8 cellular contexts compared by ENCODE assay signal in the genomic region with DNA sequence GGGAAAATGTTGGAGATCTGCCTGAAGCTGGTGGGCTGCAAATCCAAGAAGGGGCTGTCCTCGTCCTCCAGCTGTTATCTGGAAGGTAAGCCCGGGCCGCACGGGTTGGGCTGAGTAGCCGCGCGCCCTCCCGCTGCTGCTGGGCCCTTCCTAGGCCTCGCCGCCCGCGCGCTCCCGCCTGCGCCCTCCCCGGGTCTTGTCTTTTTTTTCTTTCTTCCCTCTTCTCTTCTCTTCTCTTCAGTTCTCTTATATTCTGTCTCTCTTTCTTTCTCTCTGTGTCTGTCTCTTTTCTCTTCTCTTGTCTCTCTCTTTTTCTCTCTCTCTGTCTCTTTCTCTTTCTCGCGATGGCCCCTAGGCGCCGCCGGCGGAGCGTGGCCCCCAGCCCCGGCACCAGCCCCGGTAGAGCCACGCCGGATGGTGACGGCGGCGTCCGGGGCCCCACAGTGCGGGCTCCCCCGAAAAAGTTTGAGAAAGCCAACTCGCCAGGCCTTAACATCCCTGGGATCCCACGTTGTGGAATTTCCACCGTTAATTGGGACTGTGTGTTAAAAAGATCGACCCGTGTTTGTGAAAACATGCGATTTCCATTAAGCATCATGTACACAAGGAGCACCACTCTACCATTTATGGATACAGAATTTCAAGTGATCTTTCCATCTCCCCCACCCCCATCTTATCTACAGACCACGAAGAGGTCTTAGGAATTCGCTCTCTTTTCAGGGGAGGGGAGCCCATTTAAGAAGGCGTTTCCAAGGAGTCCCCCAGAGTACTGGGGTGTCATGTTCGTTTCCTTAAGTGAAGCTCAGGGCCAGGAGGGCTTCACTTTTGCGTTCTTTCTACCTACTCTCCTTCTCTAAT. TPM values are rescaled to one million over a fixed set of nuclear protein-coding genes. Genes with fewer than 3 reads are reported as not detected.
DNase-seq lines count a peak whose midpoint lies in the region; ATAC-seq and TF ChIP-seq lines count a peak whose summit lies in the region.

No MANE protein-coding gene starts in this region.

- H3K9me2 ChIP-seq in neural cell (ENCODE audit: insufficient read depth, low read length), result no peaks in the 10 kb centered on the region

- H4K20me1 ChIP-seq in DND-41 (ENCODE audit: insufficient read depth, low read length) (peaks cover 20% of the 10 kb centered on the region; the same call in 1 of the 2 replicates), neural cell (ENCODE audit: insufficient read depth) (no peaks in the 10 kb centered on the region)

- peak overlapping the region; percentile 82 for H3K9ac ChIP-seq in DND-41 (ENCODE audit: low read depth, low read length)
- H3K9ac ChIP-seq in neural cell (ENCODE audit: low read length), result peak overlapping the region; percentile 88

- peaks cover 4% of the 10 kb centered on the region for H3F3A ChIP-seq in neural cell (ENCODE audit: insufficient read depth, low read length, poor library complexity, severe bottlenecking)

- H3K4me1 ChIP-seq in DND-41 (ENCODE audit: insufficient read depth, low read length), result peaks cover 43% of the 10 kb centered on the region
- H3K4me1 ChIP-seq in upper lobe of right lung, result peaks cover 45% of the 10 kb centered on the region

- peak overlapping the region; percentile 79 for H3K4me2 ChIP-seq in DND-41 (ENCODE audit: insufficient read depth, low read length)
- peak overlapping the region; percentile 40 for H3K4me2 ChIP-seq in neural cell (ENCODE audit: low read length)

- TF ChIP-seq RAD21 in neural cell (conservative IDR thresholded peaks at IDR 0.05), result peak; percentile 11

- peak; percentile 64 for ATAC-seq in DND-41 (ENCODE audit: insufficient read depth, low read depth)
- peak; percentile 38 for ATAC-seq in GM21619 (IDR thresholded peaks at IDR 0.05; ENCODE audit: unreplicated experiment)
- peak; percentile 48 for ATAC-seq in upper lobe of right lung

- H2AFZ ChIP-seq in DND-41 (ENCODE audit: low read depth, low read length), result peak overlapping the region; percentile 59
- H2AFZ ChIP-seq in neural cell (ENCODE audit: low read depth, low read length), result peak overlapping the region; percentile 82

- H3K9me3 ChIP-seq in DND-41 (ENCODE audit: insufficient read depth, low read length, severe bottlenecking), result no peaks in the 10 kb centered on the region
- H3K9me3 ChIP-seq in neural cell (ENCODE audit: low read length), result no peaks in the 10 kb centered on the region
- no peaks in the 10 kb centered on the region for H3K9me3 ChIP-seq in upper lobe of right lung

- peak; percentile 55 for DNase-seq in DND-41
- peak; percentile 24 for DNase-seq in NCI-H1105 treated with DMSO at 0.1 percent for 48 hours (lab: John Stamatoyannopoulos, UW)
- DNase-seq in activated CD8-positive, alpha-beta memory T cell treated with anti-CD3 and anti-CD28 coated beads, Interleukin-2, amount 50 U/mL, for 48 hours, result peak; percentile 74
- peak; percentile 63 for DNase-seq in fibroblast of mammary gland (ENCODE audit: low read depth)
- DNase-seq in upper lobe of right lung, result peak; percentile 73
- no peak for DNase-seq in GOT3 (lab: John Stamatoyannopoulos, UW)

- H3K79me2 ChIP-seq in DND-41 (ENCODE audit: insufficient read depth, low read length) (peaks cover 71% of the 10 kb centered on the region), neural cell (replicated peaks; ENCODE audit: insufficient read depth, low read length) (peaks cover 65% of the 10 kb centered on the region)

- intact Hi-C loops in upper lobe of right lung (cut with DNase I), result no loop called here

- H3K27me3 ChIP-seq in DND-41 (ENCODE audit: insufficient read depth, low read length, poor library complexity), result no peaks in the 10 kb centered on the region
- H3K27me3 ChIP-seq in neural cell (ENCODE audit: insufficient read depth, low read depth, low read length), result no peaks in the 10 kb centered on the region
- no peaks in the 10 kb centered on the region for H3K27me3 ChIP-seq in upper lobe of right lung

- TF ChIP-seq CTCF in DND-41 (IDR thresholded peaks at IDR 0.05; ENCODE audit: borderline replicate concordance, extremely low read depth, low read length, poor library complexity, severe bottlenecking), result no peak
- TF ChIP-seq CTCF in fibroblast of mammary gland (conservative IDR thresholded peaks at IDR 0.05; ENCODE audit: control insufficient read depth, insufficient read depth, low read depth, low read length), result no peak
- no peak for TF ChIP-seq CTCF in neural cell (IDR thresholded peaks at IDR 0.05; ENCODE audit: poor library complexity, severe bottlenecking)
- no peak for TF ChIP-seq CTCF in upper lobe of right lung (IDR thresholded peaks at IDR 0.05)

- peak overlapping the region; percentile 89 for H3K27ac ChIP-seq in DND-41 (ENCODE audit: low read length)
- peak overlapping the region; percentile 88 for H3K27ac ChIP-seq in neural cell (ENCODE audit: low read length)
- peak overlapping the region; percentile 89 for H3K27ac ChIP-seq in upper lobe of right lung

- no peaks in the 10 kb centered on the region for H3K36me3 ChIP-seq in DND-41 (ENCODE audit: insufficient read depth, low read length)
- no peaks in the 10 kb centered on the region for H3K36me3 ChIP-seq in neural cell (ENCODE audit: insufficient read depth, low read length)
- no peaks in the 10 kb centered on the region for H3K36me3 ChIP-seq in upper lobe of right lung

- H3K4me3 ChIP-seq in DND-41 (ENCODE audit: low read depth in 1 of 2, low read length in 2 of 2) (peak overlapping the region; percentile 64 to 74), fibroblast of mammary gland (ENCODE audit: control insufficient read depth, low read depth, low read length) (peak overlapping the region; percentile 75), neural cell (ENCODE audit: low read length) (peak overlapping the region; percentile 86), upper lobe of right lung (peak overlapping the region; percentile 69)

- TF ChIP-seq EP300 in neural cell (conservative IDR thresholded peaks at IDR 0.05; ENCODE audit: poor library complexity, severe bottlenecking), result no peak

TF ChIP-seq in neural cell, 6 proteins besides CTCF, POLR2A, EP300 and RAD21:
- TF ChIP-seq POLR2AphosphoS5 (IDR thresholded peaks at IDR 0.05), result peak; percentile 38
- TF ChIP-seq EZH2 (IDR thresholded peaks at IDR 0.05; ENCODE audit: borderline replicate concordance, insufficient read depth, low read length, poor library complexity, severe bottlenecking), result no peak
- TF ChIP-seq SMC3 (conservative IDR thresholded peaks at IDR 0.05; ENCODE audit: poor library complexity), result no peak
- peak; percentile 8 for TF ChIP-seq MXI1 (conservative IDR thresholded peaks at IDR 0.05; ENCODE audit: poor library complexity, severe bottlenecking)
- TF ChIP-seq REST (IDR thresholded peaks at IDR 0.05; ENCODE audit: borderline replicate concordance), result peak; percentile 24
- TF ChIP-seq TAF1 (IDR thresholded peaks at IDR 0.05; ENCODE audit: low read depth), result no peak

RNA-seq across cellular contexts. Expression of gene ABL1, which starts 0.6 kb away (rescaled TPM):
- polyA plus RNA-seq in neural cell, result 18.5 and 24.0 TPM in 2 replicates
- 69.6 and 70.4 TPM in 2 replicates for polyA minus RNA-seq in neural cell
- 52.1 TPM for total RNA-seq in upper lobe of right lung
